Comparison of ENCODE assay signal across 10 cellular contexts in genomic region chr4:159227984-159228383, GRCh38.
A peak's percentile ranks its signal among the peaks of the same experiment; 100 is the strongest.
DNase-seq lines count a peak whose midpoint lies in the region; ATAC-seq and TF ChIP-seq lines count a peak whose summit lies in the region.
"Had no signal": no experiment of that assay in that cellular context is flagged by ENCODE, and none has a peak within 500 bp of the region (broad histone marks: within the 10 kb centered on the region; RNA-seq: fewer than 3 reads in every experiment).

No MANE protein-coding gene starts in this region.

- peaks cover 26% of the 10 kb centered on the region for H3K4me1 Mint-ChIP-seq in activated T-cell treated with anti-CD3 and anti-CD28 coated beads, Interleukin-2, amount 50 U/mL, for 4 hours (ENCODE audit: low read depth)

- H3K4me1 ChIP-seq in esophagus squamous epithelium, result peaks cover 3 to 36% (median 10%) of the 10 kb centered on the region in 3 donors
- peaks cover 20% of the 10 kb centered on the region for H3K4me1 ChIP-seq in muscle layer of colon (ENCODE audit: insufficient read depth, low read length)
- H3K4me1 ChIP-seq: BLaER1 had no signal

- no peaks in the 10 kb centered on the region for H3K27me3 ChIP-seq in esophagus squamous epithelium
- no peaks in the 10 kb centered on the region for H3K27me3 ChIP-seq in muscle layer of colon (ENCODE audit: control insufficient read depth in 1 of 2, insufficient read depth in 2 of 2, low read length in 2 of 2)
- H3K27me3 ChIP-seq: BLaER1 had no signal

- H3K27ac ChIP-seq in esophagus squamous epithelium, result peak overlapping the region; percentile 47 to 79 (median 66)
- peak overlapping the region; percentile 47 for H3K27ac ChIP-seq in muscle layer of colon (ENCODE audit: low read depth, low read length)
- H3K27ac ChIP-seq: BLaER1 had no signal

- H3K4me3 ChIP-seq in esophagus squamous epithelium (peak overlapping the region in 3 of 4 donors; percentile 27 to 46 (median 29)), muscle layer of colon (ENCODE audit: low read depth in 1 of 2, low read length in 2 of 2) (peak overlapping the region; percentile 23 to 43)
- H3K4me3 ChIP-seq: BLaER1 had no signal

- no peak overlapping the region for H3K4me3 Mint-ChIP-seq in activated T-cell treated with anti-CD3 and anti-CD28 coated beads, Interleukin-2, amount 50 U/mL, for 4 hours
- H3K4me3 Mint-ChIP-seq: dendritic cell treated with granulocyte-macrophage colony-stimulating factor and Interleukin-4, amounts not matched to agents 40 ng/mL and 50 ng/mL, for 4 days had no signal

- no peaks in the 10 kb centered on the region for H3K36me3 Mint-ChIP-seq in activated T-cell treated with anti-CD3 and anti-CD28 coated beads, Interleukin-2, amount 50 U/mL, for 4 hours (ENCODE audit: insufficient read depth)

- no peak overlapping the region for H3K9ac ChIP-seq in muscle layer of colon (ENCODE audit: low read length)
- H3K9ac ChIP-seq: BLaER1 had no signal

- H3K36me3 ChIP-seq in esophagus squamous epithelium (no peaks in the 10 kb centered on the region), muscle layer of colon (ENCODE audit: insufficient read depth, low read length) (no peaks in the 10 kb centered on the region)
- H3K36me3 ChIP-seq: BLaER1 had no signal

- H3K9me3 ChIP-seq in esophagus squamous epithelium (no peaks in the 10 kb centered on the region), muscle layer of colon (ENCODE audit: low read length) (no peaks in the 10 kb centered on the region)

- no peak for TF ChIP-seq POLR2A in esophagus squamous epithelium (IDR thresholded peaks at IDR 0.05)

- WGBS in esophagus squamous epithelium, 2 donors, result 16 to 30% methylated on average over 11 of the region's 11 CpGs

- H3K27me3 Mint-ChIP-seq in activated T-cell treated with anti-CD3 and anti-CD28 coated beads, Interleukin-2, amount 50 U/mL, for 4 hours (ENCODE audit: low read depth), result no peaks in the 10 kb centered on the region
- H3K27me3 Mint-ChIP-seq: dendritic cell treated with granulocyte-macrophage colony-stimulating factor and Interleukin-4, amounts not matched to agents 40 ng/mL and 50 ng/mL, for 4 days had no signal

- intact Hi-C loops in esophagus squamous epithelium (cut with DNase I), result no loop called here

- DNase-seq in A172 (ENCODE audit: low spot score) (peak; percentile 73), NCI-H226 (peak; percentile 93), esophagus squamous epithelium (lab: John Stamatoyannopoulos, UW) (no peak), NCI-H774 (lab: John Stamatoyannopoulos, UW) (no peak), RPMI8226 (no peak), DMS53 treated with DMSO at 0.1 percent for 48 hours (lab: John Stamatoyannopoulos, UW; ENCODE audit: unreplicated experiment) (no peak)
- no peak for DNase-seq in activated T-cell treated with anti-CD3 and anti-CD28 coated beads, Interleukin-2, amount 50 U/mL, for 4 hours

- peak in 4 of 6 experiments; percentile 23 to 53 (median 34) for TF ChIP-seq CTCF in esophagus squamous epithelium (IDR thresholded peaks at IDR 0.05)

- no peaks in the 10 kb centered on the region for H3K9me3 Mint-ChIP-seq in activated T-cell treated with anti-CD3 and anti-CD28 coated beads, Interleukin-2, amount 50 U/mL, for 4 hours

- no peak for ATAC-seq in activated T-cell treated with anti-CD3 and anti-CD28 coated beads, Interleukin-2, amount 50 U/mL, for 4 hours

Comparison
In these comparisons a context has a peak if more than half of its experiments do, and no peak if none do; other contexts are left out.
1. DNase-seq: peak in A172 (single experiment) and NCI-H226 (single experiment); none in esophagus squamous epithelium (single experiment), NCI-H774 (single experiment), RPMI8226 (single experiment), DMS53 treated with DMSO at 0.1 percent for 48 hours (single experiment) and activated T-cell treated with anti-CD3 and anti-CD28 coated beads, Interleukin-2, amount 50 U/mL, for 4 hours (single experiment).